Comparison of ENCODE assay signal across 29 cellular contexts in genomic region chr14:67785270-67786109, GRCh38.
"Had no signal": no experiment of that assay in that cellular context is flagged by ENCODE, and none has a peak within 500 bp of the region (broad histone marks: within the 10 kb centered on the region; RNA-seq: fewer than 3 reads in every experiment).

No MANE protein-coding gene starts in this region.

- H3K4me3 Mint-ChIP-seq: activated CD4-positive, alpha-beta memory T cell treated with anti-CD3 and anti-CD28 coated beads for 36 hours; activated CD4-positive, alpha-beta T cell treated with anti-CD3 and anti-CD28 coated beads for 36 hours; activated naive CD8-positive, alpha-beta T cell treated with anti-CD3 and anti-CD28 coated beads for 36 hours; activated T-cell treated with anti-CD3 and anti-CD28 coated beads, Interleukin-2, amount 50 U/mL, for 72 hours; activated T-helper 17 cell treated with anti-CD3 and anti-CD28 coated beads, Interleukin-2, amount 50 U/mL, for 72 hours had no signal

- DNase-seq: activated CD4-positive, alpha-beta memory T cell treated with anti-CD3 and anti-CD28 coated beads for 36 hours; activated CD4-positive, alpha-beta T cell treated with anti-CD3 and anti-CD28 coated beads for 36 hours; activated CD4-positive, alpha-beta T cell treated with anti-CD3 and anti-CD28 coated beads, Interleukin-2, amount 50 U/mL, for 1 hour; activated effector memory CD4-positive, alpha-beta T cell treated with anti-CD3 and anti-CD28 coated beads, Interleukin-2, amount 50 U/mL, for 16 hours; activated naive CD4-positive, alpha-beta T cell; activated naive CD4-positive, alpha-beta T cell treated with anti-CD3 and anti-CD28 coated beads, Interleukin-2, amount 50 U/mL, for 16 hours; activated naive CD8-positive, alpha-beta T cell treated with anti-CD3 and anti-CD28 coated beads for 36 hours; activated T-cell treated with anti-CD3 and anti-CD28 coated beads, Interleukin-2, amount 50 U/mL, for 1 hour; activated T-cell treated with anti-CD3 and anti-CD28 coated beads, Interleukin-2, amount 50 U/mL, for 72 hours; amniotic stem cell; aorta; brain microvascular endothelial cell; MM.1S; MV-4-11; NCI-H1092; NCI-H1436 treated with DMSO at 0.1 percent for 48 hours; NCI-H1694 treated with DMSO at 0.1 percent for 48 hours; NCI-H2029; NCI-H510A; NCI-H526; NCI-H748 treated with DMSO at 0.1 percent for 48 hours; PC-9; SHP77; SJCRH30; T1000 had no signal

- H3K4me1 ChIP-seq: SJCRH30 had no signal

- H3K9me3 Mint-ChIP-seq: activated CD4-positive, alpha-beta memory T cell treated with anti-CD3 and anti-CD28 coated beads for 36 hours; activated naive CD8-positive, alpha-beta T cell treated with anti-CD3 and anti-CD28 coated beads for 36 hours; activated T-cell treated with anti-CD3 and anti-CD28 coated beads, Interleukin-2, amount 50 U/mL, for 72 hours; activated T-helper 17 cell treated with anti-CD3 and anti-CD28 coated beads, Interleukin-2, amount 50 U/mL, for 72 hours had no signal

- ATAC-seq: activated CD4-positive, alpha-beta T cell treated with anti-CD3 and anti-CD28 coated beads for 36 hours; activated T-cell treated with anti-CD3 and anti-CD28 coated beads, Interleukin-2, amount 50 U/mL, for 72 hours; activated T-helper 17 cell treated with anti-CD3 and anti-CD28 coated beads, Interleukin-2, amount 50 U/mL, for 72 hours had no signal

- H3K27me3 ChIP-seq: brain microvascular endothelial cell, SJCRH30 had no signal

- H3K9me3 ChIP-seq: SJCRH30 had no signal

- H3K4me1 Mint-ChIP-seq: activated CD4-positive, alpha-beta T cell treated with anti-CD3 and anti-CD28 coated beads for 36 hours; activated naive CD8-positive, alpha-beta T cell treated with anti-CD3 and anti-CD28 coated beads for 36 hours; activated T-helper 17 cell treated with anti-CD3 and anti-CD28 coated beads, Interleukin-2, amount 50 U/mL, for 72 hours had no signal

- H3K27ac ChIP-seq: brain microvascular endothelial cell, KMS-11, PC-9, RWPE1, SJCRH30, SK-N-MC had no signal

- H3K27ac Mint-ChIP-seq: activated CD4-positive, alpha-beta memory T cell treated with anti-CD3 and anti-CD28 coated beads for 36 hours; activated CD4-positive, alpha-beta T cell treated with anti-CD3 and anti-CD28 coated beads for 36 hours; activated naive CD8-positive, alpha-beta T cell treated with anti-CD3 and anti-CD28 coated beads for 36 hours; activated T-cell treated with anti-CD3 and anti-CD28 coated beads, Interleukin-2, amount 50 U/mL, for 72 hours; activated T-helper 17 cell treated with anti-CD3 and anti-CD28 coated beads, Interleukin-2, amount 50 U/mL, for 72 hours had no signal

- H3K27me3 Mint-ChIP-seq: activated CD4-positive, alpha-beta memory T cell treated with anti-CD3 and anti-CD28 coated beads for 36 hours; activated CD4-positive, alpha-beta T cell treated with anti-CD3 and anti-CD28 coated beads for 36 hours; activated naive CD8-positive, alpha-beta T cell treated with anti-CD3 and anti-CD28 coated beads for 36 hours; activated T-helper 17 cell treated with anti-CD3 and anti-CD28 coated beads, Interleukin-2, amount 50 U/mL, for 72 hours had no signal

- H3K4me3 ChIP-seq: PC-9, SJCRH30, SK-N-MC had no signal
